ENCODE assay signal across 12 cellular contexts in genomic region chr4:8473198-8473919, GRCh38. TPM values are rescaled to one million over a fixed set of nuclear protein-coding genes. Genes with fewer than 3 reads are reported as not detected.
DNase-seq lines count a peak whose midpoint lies in the region; ATAC-seq and TF ChIP-seq lines count a peak whose summit lies in the region.
"Had no signal": no experiment of that assay in that cellular context is flagged by ENCODE, and none has a peak within 500 bp of the region (broad histone marks: within the 10 kb centered on the region; RNA-seq: fewer than 3 reads in every experiment).

No MANE protein-coding gene starts in this region.

- H3K4me2 ChIP-seq in osteoblast (ENCODE audit: insufficient read depth, low read length), result peak overlapping the region; percentile 32

- no peak for DNase-seq in cardiac muscle cell (ENCODE audit: low read depth in 1 of 2, low spot score in 1 of 2)
- no peak for DNase-seq in cardiac septum (ENCODE audit: low spot score)
- DNase-seq in fibroblast of mammary gland (ENCODE audit: low read depth), result no peak
- DNase-seq in osteoblast (ENCODE audit: insufficient read length, low spot score, missing footprints), result peak; percentile 90
- peak; percentile 38 to 48 for DNase-seq in uterus
- DNase-seq in effector CD4-positive, alpha-beta T cell, result no peak
- DNase-seq in activated naive CD4-positive, alpha-beta T cell treated with Interleukin-2 at 50 U/mL for 16 hours, result no peak
- DNase-seq: activated T-cell treated with anti-CD3 and anti-CD28 coated beads for 4 hours, foreskin keratinocyte, small intestine had no signal

- H3K27me3 ChIP-seq in cardiac muscle cell, result no peaks in the 10 kb centered on the region
- H3K27me3 ChIP-seq in osteoblast (ENCODE audit: insufficient read depth, low read length), result no peaks in the 10 kb centered on the region
- H3K27me3 ChIP-seq in uterus, result no peaks in the 10 kb centered on the region
- H3K27me3 ChIP-seq: foreskin keratinocyte had no signal

- H3K27ac ChIP-seq in cardiac muscle cell (peak overlapping the region; percentile 33), osteoblast (ENCODE audit: low read depth, low read length) (peak overlapping the region; percentile 89), uterus (peak overlapping the region; percentile 88 to 96)
- H3K27ac ChIP-seq: foreskin keratinocyte had no signal

- no peak for ATAC-seq in GM21526 (IDR thresholded peaks at IDR 0.05; ENCODE audit: low FRiP score, unreplicated experiment)
- ATAC-seq: foreskin keratinocyte, left lobe of liver had no signal

- intact Hi-C loops in cardiac septum (cut with DNase I), result no loop called here
- intact Hi-C loops in uterus (cut with DNase I; ENCODE audit: low total_unique reads), result no loop called here

- H3K36me3 ChIP-seq in cardiac muscle cell, result peaks cover 11% of the 10 kb centered on the region
- H3K36me3 ChIP-seq in osteoblast (ENCODE audit: insufficient read depth, low read length), result peaks cover 33% of the 10 kb centered on the region
- no peaks in the 10 kb centered on the region for H3K36me3 ChIP-seq in uterus

- no peak for TF ChIP-seq POLR2A in uterus (IDR thresholded peaks at IDR 0.05)

- TF ChIP-seq CTCF in cardiac muscle cell (IDR thresholded peaks at IDR 0.05; ENCODE audit: low read depth, low read length), result peak; percentile 28
- peak; percentile 30 for TF ChIP-seq CTCF in fibroblast of mammary gland (conservative IDR thresholded peaks at IDR 0.05; ENCODE audit: control insufficient read depth, insufficient read depth, low read depth, low read length)
- peak; percentile 23 for TF ChIP-seq CTCF in osteoblast (IDR thresholded peaks at IDR 0.05; ENCODE audit: extremely low read depth, low read depth, low read length)
- peak in 3 of 4 experiments; percentile 5 to 19 (median 9) for TF ChIP-seq CTCF in uterus (IDR thresholded peaks at IDR 0.05)

- H3K79me2 ChIP-seq in osteoblast (ENCODE audit: insufficient read depth, low read length), result no peaks in the 10 kb centered on the region

- H3K4me1 ChIP-seq in cardiac muscle cell (ENCODE audit: low read depth) (no peaks in the 10 kb centered on the region), osteoblast (ENCODE audit: insufficient read depth, low read length) (peaks cover 21% of the 10 kb centered on the region), uterus (peaks cover 19 to 24% of the 10 kb centered on the region in 2 donors)
- H3K4me1 ChIP-seq: foreskin keratinocyte had no signal

- H2AFZ ChIP-seq in osteoblast (ENCODE audit: low read length), result no peak overlapping the region

- H4K20me1 ChIP-seq in osteoblast (ENCODE audit: insufficient read depth, low read length), result peaks cover 12% of the 10 kb centered on the region

- H3K4me3 ChIP-seq in cardiac muscle cell, result no peak overlapping the region
- H3K4me3 ChIP-seq in fibroblast of mammary gland (ENCODE audit: control insufficient read depth, low read depth, low read length), result no peak overlapping the region
- H3K4me3 ChIP-seq in osteoblast (ENCODE audit: insufficient read depth, low read length), result no peak overlapping the region
- H3K4me3 ChIP-seq in uterus, result no peak overlapping the region

- no peaks in the 10 kb centered on the region for H3K9me3 ChIP-seq in cardiac muscle cell (ENCODE audit: low read depth)
- H3K9me3 ChIP-seq in osteoblast (ENCODE audit: low read depth, low read length), result no peaks in the 10 kb centered on the region
- H3K9me3 ChIP-seq in uterus, result no peaks in the 10 kb centered on the region

RNA-seq across cellular contexts. Expression of gene TRMT44, which starts 32.8 kb away (rescaled TPM):
- total RNA-seq in cardiac muscle cell (38.8 and 66.9 TPM in 2 replicates), cardiac septum (9.0 TPM), osteoblast (19.7 and 21.7 TPM in 2 replicates), uterus (10 to 100 TPM in 3 of 4 donors, 1 to 10 TPM in 1; 3.3 to 38.8 (median 32.3) TPM)
- 20.6 and 23.6 TPM in 2 replicates for polyA plus RNA-seq in cardiac muscle cell

RNA-seq across cellular contexts. Expression of gene ACOX3, which starts 32.8 kb away (rescaled TPM):
- total RNA-seq in cardiac muscle cell (26.5 and 38.7 TPM in 2 replicates), cardiac septum (29.3 TPM), osteoblast (24.2 and 29.2 TPM in 2 replicates), uterus (10 to 100 TPM; 17.9 to 31.1 (median 22.5) TPM)
- polyA plus RNA-seq in cardiac muscle cell, result 19.1 and 31.0 TPM in 2 replicates

Comparison
In these comparisons a context has a peak if more than half of its experiments do, and no peak if none do; other contexts are left out.
1. DNase-seq: peak in osteoblast (single experiment) and uterus (2 of 2); none in cardiac muscle cell (0 of 2), cardiac septum (single experiment), fibroblast of mammary gland (single experiment), effector CD4-positive, alpha-beta T cell (single experiment) and activated naive CD4-positive, alpha-beta T cell treated with Interleukin-2 at 50 U/mL for 16 hours (single experiment).
2. H3K27ac ChIP-seq: peak in every context shown above with its lines; median percentile 92 in uterus; 89 in osteoblast; 33 in cardiac muscle cell.
3. Peak in every context shown above with its lines, with median percentiles within 50 percentile points of each other: CTCF ChIP-seq.